Comparison of ENCODE assay signal across 9 cellular contexts in the genomic region with DNA sequence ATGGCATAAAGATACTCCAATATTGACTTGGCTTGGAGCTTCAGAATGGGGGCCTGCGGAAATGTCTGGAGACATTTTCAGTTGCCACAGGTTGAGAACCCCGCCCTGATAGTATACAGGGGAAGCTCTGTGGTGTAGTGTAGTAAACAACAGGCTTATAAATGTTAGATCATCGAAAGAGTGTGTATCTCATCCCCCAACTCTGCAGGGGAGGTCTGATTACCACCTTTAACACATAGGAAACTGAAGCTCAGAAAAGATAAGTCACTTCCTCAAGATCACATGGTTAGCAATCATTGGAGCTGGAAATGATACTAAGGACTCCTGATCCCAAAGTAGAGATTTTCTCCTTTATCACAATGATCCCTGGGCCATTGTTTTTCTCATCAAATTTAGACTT.
"Had no signal": no experiment of that assay in that cellular context is flagged by ENCODE, and none has a peak within 500 bp of the region (broad histone marks: within the 10 kb centered on the region; RNA-seq: fewer than 3 reads in every experiment).

No MANE protein-coding gene starts in this region.

- H3K27ac ChIP-seq: brain microvascular endothelial cell, upper lobe of left lung had no signal

- H3K27me3 ChIP-seq: brain microvascular endothelial cell, upper lobe of left lung had no signal

- ATAC-seq: effector memory CD8-positive, alpha-beta T cell; stimulated activated naive CD8-positive, alpha-beta T cell treated with anti-CD3 and anti-CD28 coated beads, Interleukin-15, Interleukin-2, amounts not matched to agents 100 U/mL and 50 U/mL, for 24 hours had no signal

- H3K9me3 ChIP-seq: upper lobe of left lung had no signal

- H3K36me3 ChIP-seq: brain microvascular endothelial cell, upper lobe of left lung had no signal

- DNase-seq: brain microvascular endothelial cell; effector memory CD8-positive, alpha-beta T cell; erythroblast; stimulated activated CD4-positive, alpha-beta T cell treated with anti-CD3 and anti-CD28 coated beads, Interleukin-4, amount 100 ng/mL, for 1 hour; stimulated activated CD8-positive, alpha-beta memory T cell treated with anti-CD3 and anti-CD28 coated beads, Interleukin-4, amount 100 ng/mL, for 48 hours; stimulated activated naive CD8-positive, alpha-beta T cell treated with anti-CD3 and anti-CD28 coated beads, Interleukin-15, Interleukin-2, amounts not matched to agents 100 U/mL and 50 U/mL, for 24 hours; T-helper 1 cell; upper lobe of left lung had no signal

- H3K4me3 ChIP-seq: lung, upper lobe of left lung had no signal
